In the genomic region with DNA sequence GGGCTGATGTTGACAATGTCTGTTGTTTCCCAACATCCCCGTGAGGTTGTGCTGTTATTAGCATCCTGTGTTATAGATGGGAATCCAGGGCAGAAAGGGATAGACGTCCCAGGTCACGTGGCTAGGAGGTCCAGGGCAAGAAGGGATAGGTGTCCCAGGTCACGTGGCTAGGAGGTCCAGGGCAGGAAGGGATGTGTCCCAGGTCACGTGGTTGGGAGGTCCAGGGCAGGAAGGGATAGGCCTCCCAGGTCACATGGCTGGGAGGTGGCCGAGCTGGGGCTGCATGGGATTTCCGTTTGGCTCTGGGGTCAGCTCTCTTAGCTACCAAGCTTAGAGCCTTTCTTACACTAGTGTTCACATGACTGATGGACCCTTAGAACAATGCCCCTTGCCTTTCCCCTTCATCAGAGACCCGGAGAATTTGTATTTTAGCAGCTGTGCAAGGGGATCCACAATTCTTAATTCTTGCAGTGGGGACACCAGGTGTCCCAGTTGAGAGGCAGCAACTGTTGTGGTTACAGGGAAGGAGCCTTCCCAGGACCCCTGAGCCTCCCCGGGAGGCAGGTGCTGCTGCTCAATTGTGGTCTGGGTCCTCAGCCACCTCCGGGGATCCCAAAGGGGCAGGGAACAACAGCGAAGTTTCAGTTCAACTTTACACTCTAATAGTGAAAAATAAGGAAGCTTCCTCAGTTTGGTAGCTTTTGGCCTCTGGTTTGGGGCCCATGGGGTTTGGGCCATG, we compare ENCODE assay signal across 4 cellular contexts.
TF ChIP-seq lines count a peak whose summit lies in the region.

No MANE protein-coding gene starts in this region.

TF ChIP-seq in SK-N-SH, 30 proteins besides CTCF, POLR2A, EP300 and RAD21:
- TF ChIP-seq TCF12 (IDR thresholded peaks at IDR 0.05), result no peak
- TF ChIP-seq, protein P1, sequence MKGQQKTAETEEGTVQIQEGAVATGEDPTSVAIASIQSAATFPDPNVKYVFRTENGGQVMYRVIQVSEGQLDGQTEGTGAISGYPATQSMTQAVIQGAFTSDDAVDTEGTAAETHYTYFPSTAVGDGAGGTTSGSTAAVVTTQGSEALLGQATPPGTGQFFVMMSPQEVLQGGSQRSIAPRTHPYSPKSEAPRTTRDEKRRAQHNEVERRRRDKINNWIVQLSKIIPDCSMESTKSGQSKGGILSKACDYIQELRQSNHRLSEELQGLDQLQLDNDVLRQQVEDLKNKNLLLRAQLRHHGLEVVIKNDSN (IDR thresholded peaks at IDR 0.05; ENCODE audit: borderline replicate concordance, low read depth), result peak; percentile 51; the same call in 1 of the 2 replicates
- TF ChIP-seq GATA2 (CRISPR knock-in tag; IDR thresholded peaks at IDR 0.05), result no peak
- no peak for TF ChIP-seq RCOR1 (IDR thresholded peaks at IDR 0.05; ENCODE audit: low read length)
- TF ChIP-seq, protein P2, sequence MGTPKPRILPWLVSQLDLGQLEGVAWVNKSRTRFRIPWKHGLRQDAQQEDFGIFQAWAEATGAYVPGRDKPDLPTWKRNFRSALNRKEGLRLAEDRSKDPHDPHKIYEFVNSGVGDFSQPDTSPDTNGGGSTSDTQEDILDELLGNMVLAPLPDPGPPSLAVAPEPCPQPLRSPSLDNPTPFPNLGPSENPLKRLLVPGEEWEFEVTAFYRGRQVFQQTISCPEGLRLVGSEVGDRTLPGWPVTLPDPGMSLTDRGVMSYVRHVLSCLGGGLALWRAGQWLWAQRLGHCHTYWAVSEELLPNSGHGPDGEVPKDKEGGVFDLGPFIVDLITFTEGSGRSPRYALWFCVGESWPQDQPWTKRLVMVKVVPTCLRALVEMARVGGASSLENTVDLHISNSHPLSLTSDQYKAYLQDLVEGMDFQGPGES (IDR thresholded peaks at IDR 0.05; ENCODE audit: low read depth, low read length), result no peak
- TF ChIP-seq, protein P3, sequence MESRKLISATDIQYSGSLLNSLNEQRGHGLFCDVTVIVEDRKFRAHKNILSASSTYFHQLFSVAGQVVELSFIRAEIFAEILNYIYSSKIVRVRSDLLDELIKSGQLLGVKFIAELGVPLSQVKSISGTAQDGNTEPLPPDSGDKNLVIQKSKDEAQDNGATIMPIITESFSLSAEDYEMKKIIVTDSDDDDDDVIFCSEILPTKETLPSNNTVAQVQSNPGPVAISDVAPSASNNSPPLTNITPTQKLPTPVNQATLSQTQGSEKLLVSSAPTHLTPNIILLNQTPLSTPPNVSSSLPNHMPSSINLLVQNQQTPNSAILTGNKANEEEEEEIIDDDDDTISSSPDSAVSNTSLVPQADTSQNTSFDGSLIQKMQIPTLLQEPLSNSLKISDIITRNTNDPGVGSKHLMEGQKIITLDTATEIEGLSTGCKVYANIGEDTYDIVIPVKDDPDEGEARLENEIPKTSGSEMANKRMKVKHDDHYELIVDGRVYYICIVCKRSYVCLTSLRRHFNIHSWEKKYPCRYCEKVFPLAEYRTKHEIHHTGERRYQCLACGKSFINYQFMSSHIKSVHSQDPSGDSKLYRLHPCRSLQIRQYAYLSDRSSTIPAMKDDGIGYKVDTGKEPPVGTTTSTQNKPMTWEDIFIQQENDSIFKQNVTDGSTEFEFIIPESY (IDR thresholded peaks at IDR 0.05; ENCODE audit: borderline replicate concordance, low read depth), result no peak

TF ChIP-seq in SK-N-SH treated with all-trans-retinoic acid at 6 μM for 48 hours, 23 proteins besides CTCF, POLR2A, EP300 and RAD21:
- TF ChIP-seq ZNF8 (CRISPR knock-in tag; IDR thresholded peaks at IDR 0.05), result no peak
- TF ChIP-seq RARB (CRISPR knock-in tag; IDR thresholded peaks at IDR 0.05), result no peak
- TF ChIP-seq, protein P4, sequence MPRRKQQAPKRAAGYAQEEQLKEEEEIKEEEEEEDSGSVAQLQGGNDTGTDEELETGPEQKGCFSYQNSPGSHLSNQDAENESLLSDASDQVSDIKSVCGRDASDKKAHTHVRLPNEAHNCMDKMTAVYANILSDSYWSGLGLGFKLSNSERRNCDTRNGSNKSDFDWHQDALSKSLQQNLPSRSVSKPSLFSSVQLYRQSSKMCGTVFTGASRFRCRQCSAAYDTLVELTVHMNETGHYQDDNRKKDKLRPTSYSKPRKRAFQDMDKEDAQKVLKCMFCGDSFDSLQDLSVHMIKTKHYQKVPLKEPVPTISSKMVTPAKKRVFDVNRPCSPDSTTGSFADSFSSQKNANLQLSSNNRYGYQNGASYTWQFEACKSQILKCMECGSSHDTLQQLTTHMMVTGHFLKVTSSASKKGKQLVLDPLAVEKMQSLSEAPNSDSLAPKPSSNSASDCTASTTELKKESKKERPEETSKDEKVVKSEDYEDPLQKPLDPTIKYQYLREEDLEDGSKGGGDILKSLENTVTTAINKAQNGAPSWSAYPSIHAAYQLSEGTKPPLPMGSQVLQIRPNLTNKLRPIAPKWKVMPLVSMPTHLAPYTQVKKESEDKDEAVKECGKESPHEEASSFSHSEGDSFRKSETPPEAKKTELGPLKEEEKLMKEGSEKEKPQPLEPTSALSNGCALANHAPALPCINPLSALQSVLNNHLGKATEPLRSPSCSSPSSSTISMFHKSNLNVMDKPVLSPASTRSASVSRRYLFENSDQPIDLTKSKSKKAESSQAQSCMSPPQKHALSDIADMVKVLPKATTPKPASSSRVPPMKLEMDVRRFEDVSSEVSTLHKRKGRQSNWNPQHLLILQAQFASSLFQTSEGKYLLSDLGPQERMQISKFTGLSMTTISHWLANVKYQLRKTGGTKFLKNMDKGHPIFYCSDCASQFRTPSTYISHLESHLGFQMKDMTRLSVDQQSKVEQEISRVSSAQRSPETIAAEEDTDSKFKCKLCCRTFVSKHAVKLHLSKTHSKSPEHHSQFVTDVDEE (CRISPR knock-in tag; IDR thresholded peaks at IDR 0.05), result no peak
- no peak for TF ChIP-seq TCF4 (CRISPR knock-in tag; IDR thresholded peaks at IDR 0.05; ENCODE audit: borderline replicate concordance)
- no peak for TF ChIP-seq CSDC2 (CRISPR knock-in tag; IDR thresholded peaks at IDR 0.05)
- no peak for TF ChIP-seq SNAI2 (CRISPR knock-in tag; IDR thresholded peaks at IDR 0.05)
- TF ChIP-seq ISL1 (CRISPR knock-in tag; IDR thresholded peaks at IDR 0.05), result no peak

TF ChIP-seq in IMR-90, 13 proteins besides CTCF, POLR2A, EP300 and RAD21:
- no peak for TF ChIP-seq FOS (IDR thresholded peaks at IDR 0.05; ENCODE audit: low read depth, low read length)
- TF ChIP-seq, protein P5, sequence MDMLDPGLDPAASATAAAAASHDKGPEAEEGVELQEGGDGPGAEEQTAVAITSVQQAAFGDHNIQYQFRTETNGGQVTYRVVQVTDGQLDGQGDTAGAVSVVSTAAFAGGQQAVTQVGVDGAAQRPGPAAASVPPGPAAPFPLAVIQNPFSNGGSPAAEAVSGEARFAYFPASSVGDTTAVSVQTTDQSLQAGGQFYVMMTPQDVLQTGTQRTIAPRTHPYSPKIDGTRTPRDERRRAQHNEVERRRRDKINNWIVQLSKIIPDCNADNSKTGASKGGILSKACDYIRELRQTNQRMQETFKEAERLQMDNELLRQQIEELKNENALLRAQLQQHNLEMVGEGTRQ (IDR thresholded peaks at IDR 0.05; ENCODE audit: low read depth, low read length), result peak; percentile 57

TF ChIP-seq in GM12878, 131 proteins besides CTCF, POLR2A, EP300 and RAD21 (continues in another document):
- TF ChIP-seq YBX1 (IDR thresholded peaks at IDR 0.05) (no peak), RAD51 (IDR thresholded peaks at IDR 0.05) (peak; percentile 38; the same call in 1 of the 2 replicates), IKZF2 (IDR thresholded peaks at IDR 0.05) (peak in 1 of 2 experiments; percentile 17; a peak in 1 of 4 replicates), PML (IDR thresholded peaks at IDR 0.05; ENCODE audit: low read length) (no peak), CBX5 (IDR thresholded peaks at IDR 0.05; ENCODE audit: low read depth) (no peak), IRF4 (IDR thresholded peaks at IDR 0.05; ENCODE audit: low read depth, low read length) (no peak), ZNF207 (IDR thresholded peaks at IDR 0.05; ENCODE audit: borderline replicate concordance) (no peak), ZBED1 (IDR thresholded peaks at IDR 0.05; ENCODE audit: borderline replicate concordance) (no peak), SPI1 (IDR thresholded peaks at IDR 0.05; ENCODE audit: borderline replicate concordance, insufficient read depth, low read depth, low read length) (no peak), BRCA1 (IDR thresholded peaks at IDR 0.05; ENCODE audit: low read depth, low read length) (no peak), NR2F1 (conservative IDR thresholded peaks at IDR 0.05) (no peak), SMAD5 (IDR thresholded peaks at IDR 0.05; ENCODE audit: low read depth) (no peak), HDAC6 (IDR thresholded peaks at IDR 0.05; ENCODE audit: unreplicated experiment) (no peak), KDM1A (IDR thresholded peaks at IDR 0.05; ENCODE audit: borderline replicate concordance) (no peak), TCF3 (IDR thresholded peaks at IDR 0.05; ENCODE audit: borderline replicate concordance, insufficient read depth, low read depth, low read length) (no peak), IKZF1 (conservative IDR thresholded peaks at IDR 0.05) (peak; percentile 39; the same call in 1 of the 2 replicates), RB1 (IDR thresholded peaks at IDR 0.05; ENCODE audit: borderline replicate concordance) (no peak), MEF2A (IDR thresholded peaks at IDR 0.05; ENCODE audit: insufficient read depth, low read depth, low read length) (no peak), SUPT20H (IDR thresholded peaks at IDR 0.05; ENCODE audit: borderline replicate concordance, control insufficient read depth, low read depth, low read length) (no peak), SUZ12 (IDR thresholded peaks at IDR 0.05; ENCODE audit: unreplicated experiment) (no peak), NRF1 (conservative IDR thresholded peaks at IDR 0.05; ENCODE audit: low read depth, low read length) (no peak), CREM (IDR thresholded peaks at IDR 0.05; ENCODE audit: low read depth) (no peak), CHD2 (IDR thresholded peaks at IDR 0.05; ENCODE audit: borderline replicate concordance, low read depth, low read length) (no peak), MEF2B (IDR thresholded peaks at IDR 0.05; ENCODE audit: partially characterized antibody, poor library complexity, severe bottlenecking) (no peak)
- TF ChIP-seq, protein P5 (IDR thresholded peaks at IDR 0.05; ENCODE audit: borderline replicate concordance, low read depth, low read length), result no peak; the same call in 1 of the 2 replicates
- TF ChIP-seq, protein P6, sequence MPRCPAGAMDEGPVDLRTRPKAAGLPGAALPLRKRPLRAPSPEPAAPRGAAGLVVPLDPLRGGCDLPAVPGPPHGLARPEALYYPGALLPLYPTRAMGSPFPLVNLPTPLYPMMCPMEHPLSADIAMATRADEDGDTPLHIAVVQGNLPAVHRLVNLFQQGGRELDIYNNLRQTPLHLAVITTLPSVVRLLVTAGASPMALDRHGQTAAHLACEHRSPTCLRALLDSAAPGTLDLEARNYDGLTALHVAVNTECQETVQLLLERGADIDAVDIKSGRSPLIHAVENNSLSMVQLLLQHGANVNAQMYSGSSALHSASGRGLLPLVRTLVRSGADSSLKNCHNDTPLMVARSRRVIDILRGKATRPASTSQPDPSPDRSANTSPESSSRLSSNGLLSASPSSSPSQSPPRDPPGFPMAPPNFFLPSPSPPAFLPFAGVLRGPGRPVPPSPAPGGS (IDR thresholded peaks at IDR 0.05; ENCODE audit: borderline replicate concordance, insufficient read depth, low read depth, low read length, poor library complexity, severe bottlenecking), result no peak
- TF ChIP-seq, protein P7, sequence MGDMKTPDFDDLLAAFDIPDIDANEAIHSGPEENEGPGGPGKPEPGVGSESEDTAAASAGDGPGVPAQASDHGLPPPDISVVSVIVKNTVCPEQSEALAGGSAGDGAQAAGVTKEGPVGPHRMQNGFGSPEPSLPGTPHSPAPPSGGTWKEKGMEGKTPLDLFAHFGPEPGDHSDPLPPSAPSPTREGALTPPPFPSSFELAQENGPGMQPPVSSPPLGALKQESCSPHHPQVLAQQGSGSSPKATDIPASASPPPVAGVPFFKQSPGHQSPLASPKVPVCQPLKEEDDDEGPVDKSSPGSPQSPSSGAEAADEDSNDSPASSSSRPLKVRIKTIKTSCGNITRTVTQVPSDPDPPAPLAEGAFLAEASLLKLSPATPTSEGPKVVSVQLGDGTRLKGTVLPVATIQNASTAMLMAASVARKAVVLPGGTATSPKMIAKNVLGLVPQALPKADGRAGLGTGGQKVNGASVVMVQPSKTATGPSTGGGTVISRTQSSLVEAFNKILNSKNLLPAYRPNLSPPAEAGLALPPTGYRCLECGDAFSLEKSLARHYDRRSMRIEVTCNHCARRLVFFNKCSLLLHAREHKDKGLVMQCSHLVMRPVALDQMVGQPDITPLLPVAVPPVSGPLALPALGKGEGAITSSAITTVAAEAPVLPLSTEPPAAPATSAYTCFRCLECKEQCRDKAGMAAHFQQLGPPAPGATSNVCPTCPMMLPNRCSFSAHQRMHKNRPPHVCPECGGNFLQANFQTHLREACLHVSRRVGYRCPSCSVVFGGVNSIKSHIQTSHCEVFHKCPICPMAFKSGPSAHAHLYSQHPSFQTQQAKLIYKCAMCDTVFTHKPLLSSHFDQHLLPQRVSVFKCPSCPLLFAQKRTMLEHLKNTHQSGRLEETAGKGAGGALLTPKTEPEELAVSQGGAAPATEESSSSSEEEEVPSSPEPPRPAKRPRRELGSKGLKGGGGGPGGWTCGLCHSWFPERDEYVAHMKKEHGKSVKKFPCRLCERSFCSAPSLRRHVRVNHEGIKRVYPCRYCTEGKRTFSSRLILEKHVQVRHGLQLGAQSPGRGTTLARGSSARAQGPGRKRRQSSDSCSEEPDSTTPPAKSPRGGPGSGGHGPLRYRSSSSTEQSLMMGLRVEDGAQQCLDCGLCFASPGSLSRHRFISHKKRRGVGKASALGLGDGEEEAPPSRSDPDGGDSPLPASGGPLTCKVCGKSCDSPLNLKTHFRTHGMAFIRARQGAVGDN (IDR thresholded peaks at IDR 0.05), result no peak
- TF ChIP-seq, protein P8, sequence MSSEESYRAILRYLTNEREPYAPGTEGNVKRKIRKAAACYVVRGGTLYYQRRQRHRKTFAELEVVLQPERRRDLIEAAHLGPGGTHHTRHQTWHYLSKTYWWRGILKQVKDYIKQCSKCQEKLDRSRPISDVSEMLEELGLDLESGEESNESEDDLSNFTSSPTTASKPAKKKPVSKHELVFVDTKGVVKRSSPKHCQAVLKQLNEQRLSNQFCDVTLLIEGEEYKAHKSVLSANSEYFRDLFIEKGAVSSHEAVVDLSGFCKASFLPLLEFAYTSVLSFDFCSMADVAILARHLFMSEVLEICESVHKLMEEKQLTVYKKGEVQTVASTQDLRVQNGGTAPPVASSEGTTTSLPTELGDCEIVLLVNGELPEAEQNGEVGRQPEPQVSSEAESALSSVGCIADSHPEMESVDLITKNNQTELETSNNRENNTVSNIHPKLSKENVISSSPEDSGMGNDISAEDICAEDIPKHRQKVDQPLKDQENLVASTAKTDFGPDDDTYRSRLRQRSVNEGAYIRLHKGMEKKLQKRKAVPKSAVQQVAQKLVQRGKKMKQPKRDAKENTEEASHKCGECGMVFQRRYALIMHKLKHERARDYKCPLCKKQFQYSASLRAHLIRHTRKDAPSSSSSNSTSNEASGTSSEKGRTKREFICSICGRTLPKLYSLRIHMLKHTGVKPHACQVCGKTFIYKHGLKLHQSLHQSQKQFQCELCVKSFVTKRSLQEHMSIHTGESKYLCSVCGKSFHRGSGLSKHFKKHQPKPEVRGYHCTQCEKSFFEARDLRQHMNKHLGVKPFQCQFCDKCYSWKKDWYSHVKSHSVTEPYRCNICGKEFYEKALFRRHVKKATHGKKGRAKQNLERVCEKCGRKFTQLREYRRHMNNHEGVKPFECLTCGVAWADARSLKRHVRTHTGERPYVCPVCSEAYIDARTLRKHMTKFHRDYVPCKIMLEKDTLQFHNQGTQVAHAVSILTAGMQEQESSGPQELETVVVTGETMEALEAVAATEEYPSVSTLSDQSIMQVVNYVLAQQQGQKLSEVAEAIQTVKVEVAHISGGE (CRISPR knock-in tag; IDR thresholded peaks at IDR 0.05), result no peak
